ENCODE assay signal across 13 cellular contexts in genomic region chr7:36984710-36985308, GRCh38.
A peak's percentile ranks its signal among the peaks of the same experiment; 100 is the strongest.
DNase-seq lines count a peak whose midpoint lies in the region; ATAC-seq, FAIRE-seq and TF ChIP-seq lines count a peak whose summit lies in the region.
"Had no signal": no experiment of that assay in that cellular context is flagged by ENCODE, and none has a peak within 500 bp of the region (broad histone marks: within the 10 kb centered on the region; RNA-seq: fewer than 3 reads in every experiment).

No MANE protein-coding gene starts in this region.

- no peak for TF ChIP-seq RAD21 in K562 (CRISPR knock-in tag; conservative IDR thresholded peaks at IDR 0.05 in 1 of 2, IDR thresholded peaks at IDR 0.05 in 1 of 2)

- no peak for TF ChIP-seq EP300 in K562 (IDR thresholded peaks at IDR 0.05; ENCODE audit: low read length)

- no peak overlapping the region for H3K9ac ChIP-seq in K562 (ENCODE audit: insufficient read depth in 1 of 2, low read depth in 2 of 2, low read length in 2 of 2)
- H3K9ac ChIP-seq: parathyroid adenoma had no signal

- H3K27me3 ChIP-seq in K562 (ENCODE audit: control insufficient read depth in 2 of 2, insufficient read depth in 2 of 2, low read length in 2 of 2) (peaks cover 0 to 5% of the 10 kb centered on the region in 2 experiments; a peak in 1 of 5 replicates), right atrium auricular region (no peaks in the 10 kb centered on the region)
- H3K27me3 ChIP-seq: breast epithelium, SJCRH30 had no signal

- no peaks in the 10 kb centered on the region for H3K36me3 ChIP-seq in K562 (ENCODE audit: control insufficient read depth, insufficient read depth, low read length)
- H3K36me3 ChIP-seq in right atrium auricular region = no peaks in the 10 kb centered on the region
- H3K36me3 ChIP-seq: breast epithelium, lower lobe of right lung, SJCRH30 had no signal

- H3K27me3 Mint-ChIP-seq in activated naive CD8-positive, alpha-beta T cell treated with anti-CD3 and anti-CD28 coated beads, Interleukin-2, amount 10 ng/mL, durations not matched to agents 7 days and 5 days = no peaks in the 10 kb centered on the region
- no peaks in the 10 kb centered on the region for H3K27me3 Mint-ChIP-seq in activated naive CD8-positive, alpha-beta T cell treated with anti-CD3 and anti-CD28 coated beads, Interleukin-2, amount 50 U/mL, for 24 hours

- no peak overlapping the region for H3K4me3 ChIP-seq in K562
- no peak overlapping the region for H3K4me3 ChIP-seq in right atrium auricular region
- H3K4me3 ChIP-seq: breast epithelium, lower lobe of right lung, SJCRH30 had no signal

- H3K4me1 ChIP-seq in K562 (replicated peaks in 1 of 2; ENCODE audit: control insufficient read depth in 2 of 2, insufficient read depth in 2 of 2, low read length in 2 of 2) (no peaks in the 10 kb centered on the region), right atrium auricular region (peaks cover 0 to 23% of the 10 kb centered on the region in 2 donors)
- H3K4me1 ChIP-seq: breast epithelium, parathyroid adenoma, SJCRH30 had no signal

- TF ChIP-seq CTCF in K562 (IDR thresholded peaks at IDR 0.05 in 2 of 3, conservative IDR thresholded peaks at IDR 0.05 in 1 of 3; ENCODE audit: insufficient read depth in 2 of 3, low read depth in 1 of 3, low read length in 3 of 3) (no peak), right atrium auricular region (IDR thresholded peaks at IDR 0.05) (no peak)

- peaks cover 15% of the 10 kb centered on the region for H3K4me1 Mint-ChIP-seq in activated naive CD8-positive, alpha-beta T cell treated with anti-CD3 and anti-CD28 coated beads, Interleukin-2, amount 10 ng/mL, durations not matched to agents 7 days and 5 days
- peaks cover 34% of the 10 kb centered on the region for H3K4me1 Mint-ChIP-seq in activated naive CD8-positive, alpha-beta T cell treated with anti-CD3 and anti-CD28 coated beads, Interleukin-2, amount 50 U/mL, for 24 hours

- H3K27ac ChIP-seq in K562 (ENCODE audit: extremely low read depth, low read depth, low read length) = no peak overlapping the region
- H3K27ac ChIP-seq in right atrium auricular region = no peak overlapping the region
- H3K27ac ChIP-seq: breast epithelium, lower lobe of right lung, parathyroid adenoma, SJCRH30 had no signal

- POLR2A ChIA-PET in activated naive CD8-positive, alpha-beta T cell treated with anti-CD3 and anti-CD28 coated beads, Interleukin-2, amount 10 ng/mL, durations not matched to agents 7 days and 5 days (lab: Charles Lee) = no interaction called here
- POLR2A ChIA-PET in K562 (lab: Yijun Ruan, JAX) = no interaction called here

- no peaks in the 10 kb centered on the region for H3K79me2 ChIP-seq in K562 (ENCODE audit: control insufficient read depth, insufficient read depth, low read length)
- H3K79me2 ChIP-seq: parathyroid adenoma had no signal

- no peak overlapping the region for H3K4me2 ChIP-seq in K562 (ENCODE audit: insufficient read depth, low read length)

- in situ Hi-C loops in K562 (cut with MboI) = loop anchor here (10.0 kb wide), 1 partner anchor 200 kb away; no protein-coding TSS in a partner anchor

- CTCF ChIA-PET in K562 (lab: Yijun Ruan, JAX; ENCODE audit: low intra/inter-chr PET ratio) = no interaction called here

- H3K27ac Mint-ChIP-seq in activated naive CD8-positive, alpha-beta T cell treated with anti-CD3 and anti-CD28 coated beads, Interleukin-2, amount 10 ng/mL, durations not matched to agents 7 days and 5 days = no peak overlapping the region
- H3K27ac Mint-ChIP-seq in activated naive CD8-positive, alpha-beta T cell treated with anti-CD3 and anti-CD28 coated beads, Interleukin-2, amount 50 U/mL, for 24 hours = no peak overlapping the region

- no peaks in the 10 kb centered on the region for H4K20me1 ChIP-seq in K562 (replicated peaks; ENCODE audit: control insufficient read depth, insufficient read depth, low read length)

- ATAC-seq in activated naive CD8-positive, alpha-beta T cell treated with anti-CD3 and anti-CD28 coated beads, Interleukin-2, amount 10 ng/mL, durations not matched to agents 7 days and 5 days (ENCODE audit: low read depth) = no peak
- no peak for ATAC-seq in activated naive CD8-positive, alpha-beta T cell treated with anti-CD3 and anti-CD28 coated beads, Interleukin-2, amount 50 U/mL, for 24 hours
- ATAC-seq in K562 (no peak), HG03159 (IDR thresholded peaks at IDR 0.05; ENCODE audit: unreplicated experiment) (no peak), HG03354 (IDR thresholded peaks at IDR 0.05; ENCODE audit: poor library complexity, severe bottlenecking, unreplicated experiment) (no peak)

- no peak for TF ChIP-seq POLR2A in K562 (conservative IDR thresholded peaks at IDR 0.05)

- no peak for FAIRE-seq in K562 (lab: Jason Lieb, UNC)

- peaks cover 3% of the 10 kb centered on the region for H3K9me3 Mint-ChIP-seq in activated naive CD8-positive, alpha-beta T cell treated with anti-CD3 and anti-CD28 coated beads, Interleukin-2, amount 10 ng/mL, durations not matched to agents 7 days and 5 days
- no peaks in the 10 kb centered on the region for H3K9me3 Mint-ChIP-seq in activated naive CD8-positive, alpha-beta T cell treated with anti-CD3 and anti-CD28 coated beads, Interleukin-2, amount 50 U/mL, for 24 hours

- H3K9me1 ChIP-seq in K562 (ENCODE audit: control insufficient read depth, insufficient read depth, low read length) = no peaks in the 10 kb centered on the region

- H2AFZ ChIP-seq in K562 (ENCODE audit: low read depth, low read length) = no peak overlapping the region
- H2AFZ ChIP-seq: parathyroid adenoma had no signal

- H3K4me3 Mint-ChIP-seq in activated naive CD8-positive, alpha-beta T cell treated with anti-CD3 and anti-CD28 coated beads, Interleukin-2, amount 10 ng/mL, durations not matched to agents 7 days and 5 days = peak overlapping the region; percentile 17
- no peak overlapping the region for H3K4me3 Mint-ChIP-seq in activated naive CD8-positive, alpha-beta T cell treated with anti-CD3 and anti-CD28 coated beads, Interleukin-2, amount 50 U/mL, for 24 hours

- 0% methylated on average over 6 of the region's 6 CpGs for WGBS in K562 (ENCODE audit: insufficient coverage, low coverage, missing lambda C conversion rate)

- H3K9me3 ChIP-seq in K562 (replicated peaks; ENCODE audit: control insufficient read depth, insufficient read depth, low read depth, low read length) = no peaks in the 10 kb centered on the region
- H3K9me3 ChIP-seq in right atrium auricular region = no peaks in the 10 kb centered on the region
- H3K9me3 ChIP-seq: breast epithelium, lower lobe of right lung, SJCRH30 had no signal

- H3K36me3 Mint-ChIP-seq in activated naive CD8-positive, alpha-beta T cell treated with anti-CD3 and anti-CD28 coated beads, Interleukin-2, amount 10 ng/mL, durations not matched to agents 7 days and 5 days = peaks cover 10% of the 10 kb centered on the region
- H3K36me3 Mint-ChIP-seq in activated naive CD8-positive, alpha-beta T cell treated with anti-CD3 and anti-CD28 coated beads, Interleukin-2, amount 50 U/mL, for 24 hours (ENCODE audit: low read depth) = peaks cover 17% of the 10 kb centered on the region

- no peak for DNase-seq in activated naive CD8-positive, alpha-beta T cell treated with anti-CD3 and anti-CD28 coated beads, Interleukin-2, amount 10 ng/mL, durations not matched to agents 7 days and 5 days
- DNase-seq in activated naive CD8-positive, alpha-beta T cell treated with anti-CD3 and anti-CD28 coated beads, Interleukin-2, amount 50 U/mL, for 24 hours = no peak
- peak; percentile 52 for DNase-seq in NCI-H1694 treated with DMSO at 0.1 percent for 48 hours (lab: John Stamatoyannopoulos, UW)
- DNase-seq in K562 (ENCODE audit: extremely low read depth in 1 of 4, low spot score in 3 of 4) = no peak
- no peak for DNase-seq in activated CD4-positive, alpha-beta T cell treated with anti-CD3 and anti-CD28 coated beads for 48 hours
- DNase-seq in right atrium auricular region (ENCODE audit: low spot score) = no peak
- DNase-seq: activated CD4-positive, CD25-positive, alpha-beta regulatory T cell; lower lobe of right lung; SJCRH30 had no signal

- intact Hi-C loops in K562 (cut with micrococcal nuclease) = no loop called here

- no TSS peak for BruUV-seq in K562 (replicated peaks; lab: Mats Ljungman, UMichigan)

TF ChIP-seq in K562, 482 proteins besides CTCF, POLR2A, EP300 and RAD21:
- TF ChIP-seq MEF2A (IDR thresholded peaks at IDR 0.05; ENCODE audit: control insufficient read depth, low read depth, low read length) (no peak), CLOCK (CRISPR knock-in tag; IDR thresholded peaks at IDR 0.05; ENCODE audit: borderline replicate concordance) (no peak), HNRNPL (IDR thresholded peaks at IDR 0.05; ENCODE audit: low read depth, low read length) (no peak), WHSC1 (IDR thresholded peaks at IDR 0.05; ENCODE audit: low read length) (no peak), NFIC (IDR thresholded peaks at IDR 0.05) (peak; percentile 63)
